In genomic region chr2:131966256-131966655, GRCh38 we compare ENCODE assay signal across 23 cellular contexts.
A peak's percentile ranks its signal among the peaks of the same experiment; 100 is the strongest.
DNase-seq lines count a peak whose midpoint lies in the region; ATAC-seq lines count a peak whose summit lies in the region.
"Had no signal": no experiment of that assay in that cellular context is flagged by ENCODE, and none has a peak within 500 bp of the region (broad histone marks: within the 10 kb centered on the region; RNA-seq: fewer than 3 reads in every experiment).

No MANE protein-coding gene starts in this region.

- DNase-seq in Right ventricle myocardium superior (peak; percentile 26), cardiac septum (ENCODE audit: low spot score) (no peak), NCI-H510A treated with DMSO at 0.1 percent for 48 hours (lab: John Stamatoyannopoulos, UW) (peak; percentile 42), islet precursor cell (peak; percentile 37), HPDE6-E6E7 (ENCODE audit: extremely low spot score) (no peak), foreskin melanocyte (no peak)
- no peak for DNase-seq in activated CD4-positive, CD25-positive, alpha-beta regulatory T cell (lab: John Stamatoyannopoulos, UW)
- DNase-seq in activated naive CD4-positive, alpha-beta T cell (lab: John Stamatoyannopoulos, UW) = no peak
- DNase-seq: AML-193; CD4-positive, alpha-beta T cell; DMS79; EL; GF-D8; H9; KBM-7; MV-4-11; NCI-H1105; NCI-H2029; NCI-H345; NCI-H524 treated with DMSO at 0.1 percent for 48 hours; PC-9; SHP77; T-cell had no signal

- ATAC-seq in Right ventricle myocardium superior (ENCODE audit: poor library complexity) = no peak
- ATAC-seq: T-cell had no signal

- intact Hi-C loops in Right ventricle myocardium superior (cut with DNase I) = no loop called here
- intact Hi-C loops in cardiac septum (cut with DNase I) = no loop called here

Comparison
In these comparisons a context has a peak if more than half of its experiments do, and no peak if none do; other contexts are left out.
1. DNase-seq: peak in Right ventricle myocardium superior (single experiment), NCI-H510A treated with DMSO at 0.1 percent for 48 hours (single experiment) and islet precursor cell (single experiment); none in cardiac septum (single experiment), activated CD4-positive, CD25-positive, alpha-beta regulatory T cell (0 of 4), activated naive CD4-positive, alpha-beta T cell (0 of 4), HPDE6-E6E7 (single experiment) and foreskin melanocyte (single experiment).